ENCODE assay signal across 18 cellular contexts in genomic region chr15:78460737-78461136, GRCh38. TPM values are rescaled to one million over a fixed set of nuclear protein-coding genes. Genes with fewer than 3 reads are reported as not detected.
DNase-seq lines count a peak whose midpoint lies in the region; ATAC-seq, FAIRE-seq and TF ChIP-seq lines count a peak whose summit lies in the region.
"Had no signal": no experiment of that assay in that cellular context is flagged by ENCODE, and none has a peak within 500 bp of the region (broad histone marks: within the 10 kb centered on the region; RNA-seq: fewer than 3 reads in every experiment).

No MANE protein-coding gene starts in this region.

- no peak overlapping the region for H3K4ac ChIP-seq in H1 (replicated peaks; ENCODE audit: insufficient read length, low read depth, low read length)

- H3K9ac ChIP-seq in H1 (replicated peaks in 1 of 4; ENCODE audit: extremely low read depth in 1 of 4, low read depth in 3 of 4, low read length in 3 of 4): no peak overlapping the region; a peak in 1 of 7 replicates
- H3K9ac ChIP-seq in subcutaneous abdominal adipose tissue (ENCODE audit: low read length in 5 of 5): peak overlapping the region in 1 of 5 donors; percentile 46
- H3K9ac ChIP-seq: GM23248 had no signal

- H3K79me1 ChIP-seq in H1 (ENCODE audit: low read depth, low read length): peaks cover 3% of the 10 kb centered on the region; the same call in 1 of the 2 replicates

- H3K27me3 Mint-ChIP-seq in activated T-cell treated with anti-CD3 and anti-CD28 coated beads, Interleukin-2, amount 50 U/mL, for 72 hours (ENCODE audit: low read depth): no peaks in the 10 kb centered on the region

- no peak overlapping the region for H4K91ac ChIP-seq in H1 (replicated peaks; ENCODE audit: insufficient read length, low read length)

- 91% methylated on average over 4 of the region's 4 CpGs; no CpG with 5 or more reads in 1 of the 2 experiments for WGBS in H1 (ENCODE audit: extremely low coverage in 1 of 2, insufficient coverage in 1 of 2, insufficient read length in 1 of 2, insufficient replicate concordance in 2 of 2, low coverage in 1 of 2, low lambda C conversion rate in 2 of 2, missing lambda C conversion rate in 1 of 2), 2 experiments

- H2AFZ ChIP-seq in OCI-LY7 (ENCODE audit: low read length) (no peak overlapping the region), H1 (ENCODE audit: low read length) (no peak overlapping the region)
- H2AFZ ChIP-seq: GM23248 had no signal

- TF ChIP-seq CTCF in OCI-LY7 (conservative IDR thresholded peaks at IDR 0.05; ENCODE audit: low read length): no peak
- TF ChIP-seq CTCF in H1 (IDR thresholded peaks at IDR 0.05; ENCODE audit: control extremely low read depth in 1 of 3, insufficient read depth in 1 of 3, low read depth in 1 of 3, low read length in 3 of 3): no peak

- H3K23ac ChIP-seq in H1 (ENCODE audit: insufficient read length): no peak overlapping the region

- H2BK15ac ChIP-seq in H1 (ENCODE audit: low read length): no peak overlapping the region

- H3K79me2 ChIP-seq in OCI-LY7 (ENCODE audit: insufficient read depth, low read depth, low read length) (peaks cover 73% of the 10 kb centered on the region), H1 (ENCODE audit: control insufficient read depth in 1 of 2, insufficient read depth in 2 of 2, low read length in 2 of 2) (peaks cover 11 to 71% of the 10 kb centered on the region in 2 experiments)

- TF ChIP-seq POLR2A in H1 (IDR thresholded peaks at IDR 0.05; ENCODE audit: control extremely low read depth in 1 of 2, low read depth in 2 of 2, low read length in 2 of 2): no peak

- POLR2A ChIA-PET in OCI-LY7 (lab: Charles Lee): interaction anchor here (1.1 kb wide), 1 partner anchor 27 kb away, joined by 3 read pairs; no protein-coding TSS in a partner anchor
- POLR2A ChIA-PET in H1 (lab: Charles Lee; ENCODE audit: partially characterized antibody): interaction anchor here (0.7 to 1.8 kb wide), 7 partner anchors 8 to 22 kb away, joined by 3 to 8 read pairs (median 3); partner anchors contain the start of gene IREB2

- H2BK5ac ChIP-seq in H1 (ENCODE audit: low read depth, low read length): no peak overlapping the region

- FAIRE-seq in H1 (lab: Jason Lieb, UNC): no peak

- CTCF ChIA-PET in OCI-LY7 (lab: Charles Lee; ENCODE audit: unreplicated experiment): no interaction called here
- CTCF ChIA-PET in H1 (lab: Charles Lee; ENCODE audit: partially characterized antibody): interaction anchor here (0.6 to 1.6 kb wide), 12 partner anchors 10 to 153 kb away, joined by 3 to 5 read pairs (median 3); partner anchors contain the start of gene IREB2

- H3K4me1 Mint-ChIP-seq in activated T-cell treated with anti-CD3 and anti-CD28 coated beads, Interleukin-2, amount 50 U/mL, for 72 hours (ENCODE audit: low read depth): peaks cover 39% of the 10 kb centered on the region

- H2AK5ac ChIP-seq in H1 (ENCODE audit: low read depth, low read length): no peak overlapping the region

- H3K23me2 ChIP-seq in H1 (ENCODE audit: low read depth, low read length): no peaks in the 10 kb centered on the region

- H3K56ac ChIP-seq in H1 (replicated peaks; ENCODE audit: insufficient read length, low read depth, low read length): no peak overlapping the region

- no peaks in the 10 kb centered on the region for H3K9me3 Mint-ChIP-seq in activated T-cell treated with anti-CD3 and anti-CD28 coated beads, Interleukin-2, amount 50 U/mL, for 72 hours

- no peak for DNase-seq in activated T-cell treated with anti-CD3 and anti-CD28 coated beads, Interleukin-2, amount 50 U/mL, for 72 hours
- DNase-seq in activated T-cell treated with anti-CD3 and anti-CD28 coated beads, Interleukin-2, amount 50 U/mL, for 48 hours: no peak
- DNase-seq in OCI-LY7 (ENCODE audit: low spot score) (no peak), H1 (ENCODE audit: low read depth in 1 of 2, low spot score in 2 of 2) (no peak), CD1c-positive myeloid dendritic cell (ENCODE audit: extremely low spot score) (no peak), DMS53 treated with DMSO at 0.1 percent for 48 hours (lab: John Stamatoyannopoulos, UW; ENCODE audit: unreplicated experiment) (no peak), SIG-M5 treated with dmso at 0.1 percent for 504 hours (lab: John Stamatoyannopoulos, UW; ENCODE audit: unreplicated experiment) (no peak)
- DNase-seq: colonic mucosa; erythroblast; GM23248; MG63; NCI-H2029 treated with DMSO at 0.1 percent for 48 hours; NCI-H524 treated with DMSO at 0.1 percent for 48 hours; OCI-M1; stimulated activated naive CD8-positive, alpha-beta T cell treated with anti-CD3 and anti-CD28 coated beads, Interleukin-15, Interleukin-2, amounts not matched to agents 100 U/mL and 50 U/mL, for 24 hours had no signal

- H3K4me3 Mint-ChIP-seq in activated T-cell treated with anti-CD3 and anti-CD28 coated beads, Interleukin-2, amount 50 U/mL, for 72 hours: no peak overlapping the region

- H2BK12ac ChIP-seq in H1 (ENCODE audit: low read depth, low read length): no peak overlapping the region

- intact Hi-C loops in OCI-LY7 (cut with micrococcal nuclease; ENCODE audit: unreplicated experiment): no loop called here

- H3K14ac ChIP-seq in H1 (ENCODE audit: insufficient read length): no peak overlapping the region

- H3K4me1 ChIP-seq in OCI-LY7 (ENCODE audit: insufficient read depth, low read length, poor library complexity, severe bottlenecking) (peaks cover 10% of the 10 kb centered on the region), H1 (replicated peaks in 1 of 4; ENCODE audit: control insufficient read depth in 3 of 4, insufficient read depth in 4 of 4, low read length in 3 of 4) (peaks cover 0 to 10% (median under 1%) of the 10 kb centered on the region in 4 experiments; a peak in 1 of 7 replicates), subcutaneous abdominal adipose tissue (ENCODE audit: control insufficient read depth in 5 of 5, insufficient read depth in 5 of 5, low read length in 5 of 5) (peaks cover 0 to 45% (median 26%) of the 10 kb centered on the region in 5 donors)
- H3K4me1 ChIP-seq: colonic mucosa had no signal

- H3K36me3 Mint-ChIP-seq in activated T-cell treated with anti-CD3 and anti-CD28 coated beads, Interleukin-2, amount 50 U/mL, for 72 hours (ENCODE audit: insufficient read depth in 2 of 2): peaks cover 1 to 25% of the 10 kb centered on the region in 2 donors

- no peak for ATAC-seq in activated T-cell treated with anti-CD3 and anti-CD28 coated beads, Interleukin-2, amount 50 U/mL, for 72 hours (replicated peaks in 1 of 2)

- TF ChIP-seq EP300 in H1 (IDR thresholded peaks at IDR 0.05; ENCODE audit: borderline replicate concordance in 1 of 2, low read depth in 2 of 2, low read length in 2 of 2): no peak

- H4K8ac ChIP-seq in H1 (ENCODE audit: extremely low read depth, insufficient read depth, low read length): no peak overlapping the region

- H2BK20ac ChIP-seq in H1 (ENCODE audit: low read length): no peak overlapping the region

- BruUV-seq in OCI-LY7 (replicated peaks; lab: Mats Ljungman, UMichigan): no TSS peak

- peaks cover 61% of the 10 kb centered on the region for H3K36me3 ChIP-seq in OCI-LY7 (ENCODE audit: insufficient read depth, low read length)
- H3K36me3 ChIP-seq in H1 (ENCODE audit: control insufficient read depth in 2 of 4, insufficient read depth in 4 of 4, low read length in 3 of 4): peaks cover 5 to 36% (median 23%) of the 10 kb centered on the region in 4 experiments; a peak in 6 of 8 replicates
- peaks cover 7 to 23% (median 19%) of the 10 kb centered on the region in 5 donors for H3K36me3 ChIP-seq in subcutaneous abdominal adipose tissue (ENCODE audit: control insufficient read depth in 5 of 5, insufficient read depth in 5 of 5, low read length in 5 of 5)
- H3K36me3 ChIP-seq: colonic mucosa had no signal

- no peak overlapping the region for H3K18ac ChIP-seq in H1 (ENCODE audit: extremely low read depth, low read length)

- no peaks in the 10 kb centered on the region for H3K9me2 ChIP-seq in OCI-LY7 (ENCODE audit: insufficient read depth, low read length)

- H4K5ac ChIP-seq in H1 (ENCODE audit: insufficient read length, low read depth, low read length): no peak overlapping the region

- peak overlapping the region; percentile 27 for H3K27ac ChIP-seq in OCI-LY7 (ENCODE audit: low read depth, low read length, poor library complexity, severe bottlenecking)
- H3K27ac ChIP-seq in H1 (ENCODE audit: low read depth, low read length): no peak overlapping the region
- H3K27ac ChIP-seq in subcutaneous abdominal adipose tissue (ENCODE audit: low read depth, low read length): peak overlapping the region; percentile 76
- H3K27ac ChIP-seq: ascending aorta, colonic mucosa, SJSA1 had no signal

- H3K4me2 ChIP-seq in OCI-LY7 (ENCODE audit: low read length): peak overlapping the region; percentile 36; the same call in 1 of the 2 replicates
- H3K4me2 ChIP-seq in H1 (ENCODE audit: insufficient read depth in 1 of 2, low read depth in 2 of 2, low read length in 2 of 2): no peak overlapping the region; a peak in 1 of 4 replicates

- peak overlapping the region; percentile 35 for H3K27ac Mint-ChIP-seq in activated T-cell treated with anti-CD3 and anti-CD28 coated beads, Interleukin-2, amount 50 U/mL, for 72 hours

- no peaks in the 10 kb centered on the region for H3K27me3 ChIP-seq in H1 (replicated peaks in 1 of 4; ENCODE audit: control insufficient read depth in 3 of 4, extremely low read depth in 1 of 4, insufficient read depth in 3 of 4, low read length in 3 of 4)
- no peaks in the 10 kb centered on the region for H3K27me3 ChIP-seq in subcutaneous abdominal adipose tissue (ENCODE audit: control insufficient read depth in 5 of 5, insufficient read depth in 4 of 5, low read length in 5 of 5)
- H3K27me3 ChIP-seq: ascending aorta, colonic mucosa, MG63, SJSA1 had no signal

- H3K9me3 ChIP-seq in OCI-LY7 (ENCODE audit: low read length) (no peaks in the 10 kb centered on the region), H1 (ENCODE audit: insufficient read depth in 2 of 2, low read depth in 1 of 2, low read length in 1 of 2) (no peaks in the 10 kb centered on the region), subcutaneous abdominal adipose tissue (ENCODE audit: control insufficient read depth in 5 of 5, low read length in 5 of 5) (no peaks in the 10 kb centered on the region)
- H3K9me3 ChIP-seq: ascending aorta, colonic mucosa, SJSA1 had no signal

- H2BK120ac ChIP-seq in H1 (replicated peaks; ENCODE audit: low read depth, low read length): peak overlapping the region; percentile 71

- H4K20me1 ChIP-seq in OCI-LY7 (ENCODE audit: insufficient read depth, low read length): peaks cover 24% of the 10 kb centered on the region; the same call in 1 of the 2 replicates
- H4K20me1 ChIP-seq in H1 (replicated peaks in 1 of 2; ENCODE audit: control insufficient read depth in 1 of 2, insufficient read depth in 2 of 2, low read length in 2 of 2): peaks cover 5 to 7% of the 10 kb centered on the region in 2 experiments

- no peak for TF ChIP-seq RAD21 in H1 (IDR thresholded peaks at IDR 0.05 in 1 of 2, conservative IDR thresholded peaks at IDR 0.05 in 1 of 2; ENCODE audit: low read depth in 2 of 2, low read length in 2 of 2)

- H3K4me3 ChIP-seq in OCI-LY7 (ENCODE audit: low read depth, low read length, poor library complexity, severe bottlenecking) (no peak overlapping the region), H1 (ENCODE audit: extremely low read depth in 1 of 4, insufficient read depth in 2 of 4, low read depth in 3 of 4, low read length in 4 of 4) (peak overlapping the region in 1 of 4 experiments; percentile 8; a peak in 1 of 8 replicates), subcutaneous abdominal adipose tissue (ENCODE audit: low read depth in 1 of 5, low read length in 5 of 5) (no peak overlapping the region)
- H3K4me3 ChIP-seq: ascending aorta, colonic mucosa, GM23248, MG63, SJSA1 had no signal

RNA-seq across cellular contexts. Expression of gene IREB2, which starts 22.7 kb away (rescaled TPM):
- total RNA-seq in activated T-cell treated with anti-CD3 and anti-CD28 coated beads, Interleukin-2, amount 50 U/mL, for 72 hours: 10 to 100 TPM; 64.1 to 72.2 TPM
- 22.7 and 27.1 TPM in 2 replicates for total RNA-seq in OCI-LY7 (2014; rRNA removed; shearing (Covaris generic))
- 70.7 and 77.6 TPM in 2 replicates for total RNA-seq in OCI-LY7 (2022)
- total RNA-seq in H1 (2021; fragmentation: NEBNext Ultra II Directional; extraction: Animal tissue kit (Norgen Biotek cat#: 25700)): 99.7 and 103 TPM in 2 replicates
- polyA plus RNA-seq in H1 (2011; rRNA removed): 15.7 and 21.0 TPM in 2 replicates
- polyA plus RNA-seq in H1 (2011; cell fraction: cytosol; rRNA removed): 26.8 TPM
- 20.1 TPM for polyA plus RNA-seq in H1 (2011; cell fraction: nucleus; rRNA removed)
- polyA plus RNA-seq in H1 (2012, experiment 1 of 2): 20.9 to 62.3 TPM (median 38.7 TPM) in 4 replicates
- polyA plus RNA-seq in H1 (2012, experiment 2 of 2): 2.2 TPM
- polyA plus RNA-seq in H1 (2013, experiment 1 of 2): 30.1 TPM
- 27.0 TPM for polyA plus RNA-seq in H1 (2013, experiment 2 of 2)
- 75.4 and 91.3 TPM in 2 replicates for polyA minus RNA-seq in H1 (2011; rRNA and poly(A)+ RNA removed)
- 48.4 TPM for polyA minus RNA-seq in H1 (2011; cell fraction: cytosol; rRNA and poly(A)+ RNA removed)
- 57.5 TPM for polyA minus RNA-seq in H1 (2011; cell fraction: nucleus; rRNA and poly(A)+ RNA removed)

RNA-seq across cellular contexts. Expression of gene HYKK, which starts 46.6 kb away (rescaled TPM):
- 1 to 10 TPM; 2.8 to 2.9 TPM for total RNA-seq in activated T-cell treated with anti-CD3 and anti-CD28 coated beads, Interleukin-2, amount 50 U/mL, for 72 hours
- 0.31 TPM in 1 of 2 replicates, not detected in the other for total RNA-seq in OCI-LY7 (2014; rRNA removed; shearing (Covaris generic))
- 0.40 and 0.42 TPM in 2 replicates for total RNA-seq in OCI-LY7 (2022)
- total RNA-seq in H1 (2021; fragmentation: NEBNext Ultra II Directional; extraction: Animal tissue kit (Norgen Biotek cat#: 25700)): 3.1 and 3.7 TPM in 2 replicates
- polyA plus RNA-seq in H1 (2011; rRNA removed): 1.7 and 2.0 TPM in 2 replicates
- 2.7 TPM for polyA plus RNA-seq in H1 (2011; cell fraction: cytosol; rRNA removed)
- polyA plus RNA-seq in H1 (2011; cell fraction: nucleus; rRNA removed): 1.5 TPM
- 2.1 to 3.0 TPM (median 2.5 TPM) in 4 replicates for polyA plus RNA-seq in H1 (2012, experiment 1 of 2)
- polyA plus RNA-seq in H1 (2012, experiment 2 of 2): 0.83 TPM
- 2.8 TPM for polyA plus RNA-seq in H1 (2013, experiment 1 of 2)
- polyA plus RNA-seq in H1 (2013, experiment 2 of 2): 2.4 TPM
- polyA minus RNA-seq in H1 (2011; rRNA and poly(A)+ RNA removed): 3.1 and 3.6 TPM in 2 replicates
- polyA minus RNA-seq in H1 (2011; cell fraction: cytosol; rRNA and poly(A)+ RNA removed): 2.0 TPM
- polyA minus RNA-seq in H1 (2011; cell fraction: nucleus; rRNA and poly(A)+ RNA removed): 2.8 TPM
